ENCODE assay signal across 1 cellular context in the genomic region with DNA sequence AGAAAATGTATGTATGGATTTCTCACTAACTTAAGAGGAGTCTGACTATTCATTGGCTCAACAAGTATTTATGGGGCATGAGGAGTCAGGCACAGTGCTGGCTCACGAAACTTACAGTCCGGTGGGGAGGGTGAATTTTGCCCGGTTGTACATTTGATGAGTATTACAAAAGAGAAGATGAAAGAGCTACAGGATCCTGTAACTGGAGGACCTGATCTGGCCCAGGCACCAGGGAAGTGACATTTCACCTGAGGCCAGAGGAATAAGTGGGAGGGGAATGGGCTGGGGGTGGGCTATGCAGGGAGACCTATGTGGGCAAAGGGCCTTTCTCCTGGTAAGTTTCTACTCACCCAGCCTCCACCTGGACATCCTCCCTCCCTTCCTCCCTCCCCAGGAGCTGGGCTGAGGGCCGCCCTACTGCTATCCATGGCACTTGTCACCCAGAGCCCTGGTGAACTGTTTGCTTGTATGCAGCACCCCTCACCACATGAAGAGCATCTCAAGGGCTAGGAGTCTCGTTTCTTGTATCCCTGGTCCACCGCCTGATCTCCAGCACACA.
TF ChIP-seq lines count a peak whose summit lies in the region.

No MANE protein-coding gene starts in this region.

TF ChIP-seq in WTC11, 78 proteins besides CTCF, POLR2A, EP300 and RAD21 (continued from another document):
- TF ChIP-seq, protein P1, sequence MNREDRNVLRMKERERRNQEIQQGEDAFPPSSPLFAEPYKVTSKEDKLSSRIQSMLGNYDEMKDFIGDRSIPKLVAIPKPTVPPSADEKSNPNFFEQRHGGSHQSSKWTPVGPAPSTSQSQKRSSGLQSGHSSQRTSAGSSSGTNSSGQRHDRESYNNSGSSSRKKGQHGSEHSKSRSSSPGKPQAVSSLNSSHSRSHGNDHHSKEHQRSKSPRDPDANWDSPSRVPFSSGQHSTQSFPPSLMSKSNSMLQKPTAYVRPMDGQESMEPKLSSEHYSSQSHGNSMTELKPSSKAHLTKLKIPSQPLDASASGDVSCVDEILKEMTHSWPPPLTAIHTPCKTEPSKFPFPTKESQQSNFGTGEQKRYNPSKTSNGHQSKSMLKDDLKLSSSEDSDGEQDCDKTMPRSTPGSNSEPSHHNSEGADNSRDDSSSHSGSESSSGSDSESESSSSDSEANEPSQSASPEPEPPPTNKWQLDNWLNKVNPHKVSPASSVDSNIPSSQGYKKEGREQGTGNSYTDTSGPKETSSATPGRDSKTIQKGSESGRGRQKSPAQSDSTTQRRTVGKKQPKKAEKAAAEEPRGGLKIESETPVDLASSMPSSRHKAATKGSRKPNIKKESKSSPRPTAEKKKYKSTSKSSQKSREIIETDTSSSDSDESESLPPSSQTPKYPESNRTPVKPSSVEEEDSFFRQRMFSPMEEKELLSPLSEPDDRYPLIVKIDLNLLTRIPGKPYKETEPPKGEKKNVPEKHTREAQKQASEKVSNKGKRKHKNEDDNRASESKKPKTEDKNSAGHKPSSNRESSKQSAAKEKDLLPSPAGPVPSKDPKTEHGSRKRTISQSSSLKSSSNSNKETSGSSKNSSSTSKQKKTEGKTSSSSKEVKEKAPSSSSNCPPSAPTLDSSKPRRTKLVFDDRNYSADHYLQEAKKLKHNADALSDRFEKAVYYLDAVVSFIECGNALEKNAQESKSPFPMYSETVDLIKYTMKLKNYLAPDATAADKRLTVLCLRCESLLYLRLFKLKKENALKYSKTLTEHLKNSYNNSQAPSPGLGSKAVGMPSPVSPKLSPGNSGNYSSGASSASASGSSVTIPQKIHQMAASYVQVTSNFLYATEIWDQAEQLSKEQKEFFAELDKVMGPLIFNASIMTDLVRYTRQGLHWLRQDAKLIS (CRISPR knock-in tag; IDR thresholded peaks at IDR 0.05; ENCODE audit: borderline replicate concordance): no peak
- no peak for TF ChIP-seq RORB (CRISPR knock-in tag; IDR thresholded peaks at IDR 0.05)
